In genomic region chr9:125890793-125891192, GRCh38 we compare ENCODE assay signal across 21 cellular contexts.
DNase-seq lines count a peak whose midpoint lies in the region; ATAC-seq and TF ChIP-seq lines count a peak whose summit lies in the region.
"Had no signal": no experiment of that assay in that cellular context is flagged by ENCODE, and none has a peak within 500 bp of the region (broad histone marks: within the 10 kb centered on the region; RNA-seq: fewer than 3 reads in every experiment).

No MANE protein-coding gene starts in this region.

- H2BK12ac ChIP-seq in mesenchymal stem cell (ENCODE audit: low read length in 2 of 2) = no peak overlapping the region

- H3K36me3 Mint-ChIP-seq in T-cell = no peaks in the 10 kb centered on the region
- H3K36me3 Mint-ChIP-seq: CD4-positive, CD25-positive, alpha-beta regulatory T cell; naive thymus-derived CD8-positive, alpha-beta T cell had no signal

- peaks cover 11 to 18% (median 14%) of the 10 kb centered on the region in 3 donors for H3K4me1 Mint-ChIP-seq in T-cell

- DNase-seq in left ventricle myocardium superior (no peak), Right ventricle myocardium inferior (ENCODE audit: missing footprints) (no peak), T-cell (no peak), mesenchymal stem cell (no peak), testis (no peak)
- DNase-seq in stimulated activated CD4-positive, alpha-beta T cell treated with anti-CD3 and anti-CD28 coated beads, Interleukin-15, amount 100 ng/mL, for 24 hours = no peak
- no peak for DNase-seq in stimulated activated CD4-positive, alpha-beta T cell treated with anti-CD3 and anti-CD28 coated beads, Interleukin-2, amount 100 ng/mL, for 24 hours
- DNase-seq: activated CD8-positive, alpha-beta memory T cell treated with anti-CD3 and anti-CD28 coated beads, Interleukin-2, amount 50 U/mL, for 48 hours; activated effector memory CD4-positive, alpha-beta T cell treated with anti-CD3 and anti-CD28 coated beads, Interleukin-2, amount 50 U/mL, for 16 hours; amygdala; CD4-positive, CD25-positive, alpha-beta regulatory T cell; DMS153; effector memory CD8-positive, alpha-beta T cell; islet precursor cell; MG63; naive thymus-derived CD8-positive, alpha-beta T cell; NCI-H187 treated with DMSO at 0.1 percent for 48 hours; NCI-H446 had no signal

- no peak overlapping the region for H3K23ac ChIP-seq in mesenchymal stem cell (ENCODE audit: low read length in 2 of 2)

- H3K9me3 Mint-ChIP-seq in T-cell = no peaks in the 10 kb centered on the region
- H3K9me3 Mint-ChIP-seq: CD4-positive, CD25-positive, alpha-beta regulatory T cell; effector memory CD8-positive, alpha-beta T cell; naive thymus-derived CD8-positive, alpha-beta T cell had no signal

- peaks cover 13 to 26% of the 10 kb centered on the region in 2 donors for H3K27me3 Mint-ChIP-seq in T-cell

- H2BK15ac ChIP-seq in mesenchymal stem cell (ENCODE audit: low read depth, poor library complexity, severe bottlenecking) = no peak overlapping the region

- no peak overlapping the region for H3K4me2 ChIP-seq in mesenchymal stem cell (ENCODE audit: low read length, poor library complexity, severe bottlenecking)

- H2AFZ ChIP-seq in mesenchymal stem cell (ENCODE audit: low read depth, low read length) = no peak overlapping the region

- no peak overlapping the region for H4K91ac ChIP-seq in mesenchymal stem cell (ENCODE audit: low read length)

- peak overlapping the region; percentile 83 for H3K9ac ChIP-seq in mesenchymal stem cell (ENCODE audit: low read length)

- peak; percentile 9 for ATAC-seq in left ventricle myocardium superior
- no peak for ATAC-seq in Right ventricle myocardium inferior
- ATAC-seq in T-cell (replicated peaks in 1 of 4) = no peak
- no peak for ATAC-seq in HG02678 (IDR thresholded peaks at IDR 0.05; ENCODE audit: unreplicated experiment)
- ATAC-seq: effector memory CD8-positive, alpha-beta T cell; naive thymus-derived CD8-positive, alpha-beta T cell had no signal

- no peaks in the 10 kb centered on the region for H3K27me3 ChIP-seq in mesenchymal stem cell (ENCODE audit: control insufficient read depth in 1 of 2, insufficient read depth in 1 of 2, low read length in 2 of 2)
- H3K27me3 ChIP-seq in testis = no peaks in the 10 kb centered on the region
- H3K27me3 ChIP-seq: MG63 had no signal

- H4K8ac ChIP-seq in mesenchymal stem cell (ENCODE audit: low read length) = no peak overlapping the region

- H2AK5ac ChIP-seq in mesenchymal stem cell (ENCODE audit: low read length, severe bottlenecking) = no peak overlapping the region

- no peak overlapping the region for H3K18ac ChIP-seq in mesenchymal stem cell (ENCODE audit: low read depth in 1 of 2, low read length in 2 of 2)

- no peak overlapping the region for H3K4me3 ChIP-seq in mesenchymal stem cell (ENCODE audit: insufficient read depth in 1 of 2, low read depth in 1 of 2, low read length in 2 of 2)
- no peak overlapping the region for H3K4me3 ChIP-seq in testis
- H3K4me3 ChIP-seq: lung had no signal

- no peak overlapping the region for H2BK5ac ChIP-seq in mesenchymal stem cell (ENCODE audit: low read depth, low read length, poor library complexity, severe bottlenecking)

- peak overlapping the region in 2 of 3 donors; percentile 21 to 89 for H3K4me3 Mint-ChIP-seq in T-cell

- H3K27ac ChIP-seq in mesenchymal stem cell (ENCODE audit: low read length, poor library complexity, severe bottlenecking) (no peak overlapping the region), testis (peak overlapping the region; percentile 21 to 22)
- H3K27ac ChIP-seq: thoracic aorta had no signal

- TF ChIP-seq POLR2A in testis (IDR thresholded peaks at IDR 0.05) = no peak

- CTCF ChIA-PET in T-cell (lab: Charles Lee) = no interaction called here

- H3K14ac ChIP-seq in mesenchymal stem cell (ENCODE audit: low read length in 2 of 2) = no peak overlapping the region

- no peak overlapping the region for H2BK120ac ChIP-seq in mesenchymal stem cell (ENCODE audit: low read depth, low read length)

- no peaks in the 10 kb centered on the region for H3K9me3 ChIP-seq in mesenchymal stem cell (ENCODE audit: control insufficient read depth, low read length)
- H3K9me3 ChIP-seq in testis = no peaks in the 10 kb centered on the region
- H3K9me3 ChIP-seq: MG63, thoracic aorta had no signal

- intact Hi-C loops in left ventricle myocardium superior (cut with micrococcal nuclease) (no loop called here), Right ventricle myocardium inferior (cut with DNase I) (no loop called here), testis (cut with DNase I; ENCODE audit: low total_unique reads) (no loop called here)

- H3K4me1 ChIP-seq in mesenchymal stem cell (ENCODE audit: control insufficient read depth, insufficient read depth, low read depth, low read length) (peaks cover 3% of the 10 kb centered on the region), testis (peaks cover 27% of the 10 kb centered on the region)

- no peak for TF ChIP-seq CTCF in testis (IDR thresholded peaks at IDR 0.05)

- H3K79me1 ChIP-seq in mesenchymal stem cell (replicated peaks; ENCODE audit: low read length, poor library complexity, severe bottlenecking) = peaks cover 10% of the 10 kb centered on the region

- H3K36me3 ChIP-seq in mesenchymal stem cell (ENCODE audit: control insufficient read depth in 1 of 2, insufficient read depth in 2 of 2, low read depth in 1 of 2, low read length in 2 of 2) = no peaks in the 10 kb centered on the region
- no peaks in the 10 kb centered on the region for H3K36me3 ChIP-seq in testis (ENCODE audit: low read depth, missing control alignments)
- H3K36me3 ChIP-seq: MG63, thoracic aorta had no signal

- POLR2A ChIA-PET in T-cell (lab: Charles Lee) = interaction anchor here in 1 of 2 donors (0.6 kb wide), 1 partner anchor 9 kb away, joined by 4 read pairs; no protein-coding TSS in a partner anchor

- no peak overlapping the region for H3K4ac ChIP-seq in mesenchymal stem cell (ENCODE audit: low read depth in 1 of 2, low read length in 2 of 2)

- no peak overlapping the region for H3K27ac Mint-ChIP-seq in T-cell
- H3K27ac Mint-ChIP-seq: CD4-positive, CD25-positive, alpha-beta regulatory T cell; effector memory CD8-positive, alpha-beta T cell; naive thymus-derived CD8-positive, alpha-beta T cell had no signal

- no CpG with 5 or more reads among the region's 1 CpG for WGBS in mesenchymal stem cell
- WGBS in testis, 2 donors = 11 to 23% methylated on average over 1 of the region's 1 CpG
